In genomic region chr17:83078378-83079339, GRCh38 we compare ENCODE assay signal across 7 cellular contexts. TPM values are rescaled to one million over a fixed set of nuclear protein-coding genes. Genes with fewer than 3 reads are reported as not detected.
DNase-seq lines count a peak whose midpoint lies in the region; ATAC-seq and TF ChIP-seq lines count a peak whose summit lies in the region.

No MANE protein-coding gene starts in this region.

- peak overlapping the region; percentile 63 for H3K4me3 Mint-ChIP-seq in progenitor cell of endocrine pancreas (ENCODE audit: low read depth)

- H3K4me3 ChIP-seq in HFF-Myc (replicated peaks; ENCODE audit: low read depth, low read length) (peak overlapping the region; percentile 45), fibroblast of the aortic adventitia (ENCODE audit: low read depth, low read length) (peak overlapping the region; percentile 69)

- ATAC-seq in HG02970 (IDR thresholded peaks at IDR 0.05; ENCODE audit: low FRiP score, unreplicated experiment) = no peak

- H3K36me3 Mint-ChIP-seq in progenitor cell of endocrine pancreas (ENCODE audit: insufficient read depth) = peaks cover 8% of the 10 kb centered on the region

- no peak for TF ChIP-seq CTCF in HFF-Myc (IDR thresholded peaks at IDR 0.05; ENCODE audit: low read depth, low read length, missing control alignments)
- TF ChIP-seq CTCF in fibroblast of the aortic adventitia (IDR thresholded peaks at IDR 0.05; ENCODE audit: insufficient read depth, low read length) = no peak
- no peak for TF ChIP-seq CTCF in progenitor cell of endocrine pancreas (IDR thresholded peaks at IDR 0.05; ENCODE audit: unreplicated experiment)

- peak overlapping the region; percentile 82 for H3K27ac Mint-ChIP-seq in progenitor cell of endocrine pancreas

- H3K9me3 Mint-ChIP-seq in progenitor cell of endocrine pancreas (ENCODE audit: low read depth) = no peaks in the 10 kb centered on the region

- H3K27me3 Mint-ChIP-seq in progenitor cell of endocrine pancreas = peaks cover 32% of the 10 kb centered on the region

- DNase-seq in HFF-Myc (ENCODE audit: extremely low read depth, low read depth) (no peak), T-helper 9 cell (peak; percentile 21), fibroblast of the aortic adventitia (ENCODE audit: low read depth) (no peak), progenitor cell of endocrine pancreas (ENCODE audit: low spot score, unreplicated experiment) (no peak), NCI-H1092 treated with DMSO at 0.1 percent for 48 hours (lab: John Stamatoyannopoulos, UW) (no peak), DMS79 treated with DMSO at 0.1 percent for 48 hours (lab: John Stamatoyannopoulos, UW) (no peak)

- H3K4me1 Mint-ChIP-seq in progenitor cell of endocrine pancreas (ENCODE audit: low read depth) = peaks cover 26% of the 10 kb centered on the region

RNA-seq across cellular contexts. Expression of gene METRNL, which starts 0.8 kb away (rescaled TPM):
- total RNA-seq in fibroblast of the aortic adventitia (ENCODE audit: low replicate concordance) (77.4 and 105 TPM in 2 replicates), progenitor cell of endocrine pancreas (54.6 and 56.2 TPM in 2 replicates)
